In genomic region chr10:71127773-71128172, GRCh38 we compare ENCODE assay signal across 22 cellular contexts.
A peak's percentile ranks its signal among the peaks of the same experiment; 100 is the strongest.
DNase-seq lines count a peak whose midpoint lies in the region; ATAC-seq and TF ChIP-seq lines count a peak whose summit lies in the region.
"Had no signal": no experiment of that assay in that cellular context is flagged by ENCODE, and none has a peak within 500 bp of the region (broad histone marks: within the 10 kb centered on the region; RNA-seq: fewer than 3 reads in every experiment).

No MANE protein-coding gene starts in this region.

- ATAC-seq in left ventricle myocardium superior (no peak), natural killer cell (no peak)
- ATAC-seq: GM23338, Right ventricle myocardium inferior, SK-N-SH treated with all-trans-retinoic acid at 6 μM for 48 hours had no signal

- H3K36me3 ChIP-seq in right atrium auricular region (no peaks in the 10 kb centered on the region), H7 (replicated peaks; ENCODE audit: control insufficient read depth, insufficient read depth, low read length) (no peaks in the 10 kb centered on the region)
- H3K36me3 ChIP-seq: MG63, SJCRH30 had no signal

- H3K27ac Mint-ChIP-seq in nephron (peak overlapping the region; percentile 88 to 90 (median 90)), natural killer cell (no peak overlapping the region)
- H3K27ac Mint-ChIP-seq: GM23338 had no signal

- peaks cover 13% of the 10 kb centered on the region for H3K9me3 Mint-ChIP-seq in nephron
- no peaks in the 10 kb centered on the region for H3K9me3 Mint-ChIP-seq in natural killer cell
- H3K9me3 Mint-ChIP-seq: GM23338 had no signal

- no peaks in the 10 kb centered on the region for H3K9me3 ChIP-seq in right atrium auricular region
- H3K9me3 ChIP-seq: MG63, SJCRH30 had no signal

- H3K4me3 Mint-ChIP-seq in nephron (no peak overlapping the region), natural killer cell (no peak overlapping the region)
- H3K4me3 Mint-ChIP-seq: GM23338 had no signal

- H3K4me3 ChIP-seq in right atrium auricular region (no peak overlapping the region), H7 (ENCODE audit: insufficient read depth, low read depth, low read length) (no peak overlapping the region)
- H3K4me3 ChIP-seq: GM23338, MG63, PC-9, SJCRH30 had no signal

- no peak overlapping the region for H3K27ac ChIP-seq in right atrium auricular region
- H3K27ac ChIP-seq: C4-2B, PC-9, SJCRH30 had no signal

- DNase-seq in right atrium auricular region (ENCODE audit: low spot score) (peak; percentile 18), left ventricle myocardium superior (no peak), ecto neural progenitor cell (ENCODE audit: low spot score) (peak; percentile 9), natural killer cell (no peak), DMS114 treated with DMSO at 0.1 percent for 48 hours (lab: John Stamatoyannopoulos, UW; ENCODE audit: unreplicated experiment) (no peak), H7 (no peak)
- DNase-seq: Calu3, HCEC 1CT, KBM-7, NCI-H1105 treated with DMSO at 0.1 percent for 48 hours, NCI-H1930, NCI-H2107, NCI-H446, NCI-H524 treated with DMSO at 0.1 percent for 48 hours, SJCRH30 had no signal

- H3K4me1 Mint-ChIP-seq in nephron (peaks cover 58% of the 10 kb centered on the region), natural killer cell (peaks cover 14 to 21% of the 10 kb centered on the region in 2 donors)

- H3K4me1 ChIP-seq in right atrium auricular region, result peaks cover 0 to 14% of the 10 kb centered on the region in 2 donors

- no peak for TF ChIP-seq CTCF in right atrium auricular region (IDR thresholded peaks at IDR 0.05)
- no peak for TF ChIP-seq CTCF in nephron (IDR thresholded peaks at IDR 0.05; ENCODE audit: unreplicated experiment in 3 of 3)
- no peak for TF ChIP-seq CTCF in natural killer cell (IDR thresholded peaks at IDR 0.05)

- no peaks in the 10 kb centered on the region for H3K27me3 ChIP-seq in right atrium auricular region
- no peaks in the 10 kb centered on the region; the same call in 1 of the 2 replicates for H3K27me3 ChIP-seq in H7 (ENCODE audit: control insufficient read depth, insufficient read depth, low read length)
- H3K27me3 ChIP-seq: SJCRH30 had no signal

- H3K36me3 Mint-ChIP-seq in nephron (ENCODE audit: low read depth) (no peaks in the 10 kb centered on the region), natural killer cell (no peaks in the 10 kb centered on the region)

- intact Hi-C loops in left ventricle myocardium superior (cut with micrococcal nuclease), result no loop called here
- intact Hi-C loops in natural killer cell (cut with micrococcal nuclease), result no loop called here

- H3K27me3 Mint-ChIP-seq in nephron (ENCODE audit: low read depth) (peaks cover 10% of the 10 kb centered on the region), natural killer cell (ENCODE audit: low read depth in 2 of 2) (peaks cover 27 to 28% of the 10 kb centered on the region in 2 donors)

Comparison
In these comparisons a context has a peak if more than half of its experiments do, and no peak if none do; other contexts are left out.
1. DNase-seq: peak in right atrium auricular region (single experiment) and ecto neural progenitor cell (single experiment); none in left ventricle myocardium superior (single experiment), natural killer cell (single experiment), DMS114 treated with DMSO at 0.1 percent for 48 hours (single experiment) and H7 (single experiment).
2. H3K27ac Mint-ChIP-seq: peak in nephron (3 of 3); none in natural killer cell (0 of 2).